ENCODE assay signal across 1 cellular context in the genomic region with DNA sequence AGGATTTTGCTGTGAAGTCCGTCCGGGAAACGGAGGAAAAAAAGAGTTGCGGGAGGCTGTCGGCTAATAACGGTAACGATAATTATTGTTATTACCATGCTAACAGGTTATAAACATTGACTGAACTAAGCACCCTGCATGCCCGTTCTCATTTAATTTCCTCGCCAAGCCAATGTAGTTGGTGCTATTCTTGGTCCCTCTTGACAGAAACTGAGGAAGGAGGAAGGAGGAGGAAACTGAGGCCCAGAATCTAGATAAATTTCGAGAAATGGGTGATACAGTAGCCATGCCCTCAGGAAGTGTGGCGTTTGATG.
TF ChIP-seq lines count a peak whose summit lies in the region.

No MANE protein-coding gene starts in this region.

TF ChIP-seq in HEK293, 187 proteins besides CTCF, POLR2A, EP300 and RAD21 (continued from another document):
- TF ChIP-seq, protein P1, sequence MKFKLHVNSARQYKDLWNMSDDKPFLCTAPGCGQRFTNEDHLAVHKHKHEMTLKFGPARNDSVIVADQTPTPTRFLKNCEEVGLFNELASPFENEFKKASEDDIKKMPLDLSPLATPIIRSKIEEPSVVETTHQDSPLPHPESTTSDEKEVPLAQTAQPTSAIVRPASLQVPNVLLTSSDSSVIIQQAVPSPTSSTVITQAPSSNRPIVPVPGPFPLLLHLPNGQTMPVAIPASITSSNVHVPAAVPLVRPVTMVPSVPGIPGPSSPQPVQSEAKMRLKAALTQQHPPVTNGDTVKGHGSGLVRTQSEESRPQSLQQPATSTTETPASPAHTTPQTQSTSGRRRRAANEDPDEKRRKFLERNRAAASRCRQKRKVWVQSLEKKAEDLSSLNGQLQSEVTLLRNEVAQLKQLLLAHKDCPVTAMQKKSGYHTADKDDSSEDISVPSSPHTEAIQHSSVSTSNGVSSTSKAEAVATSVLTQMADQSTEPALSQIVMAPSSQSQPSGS (tag by site-specific recombination; IDR thresholded peaks at IDR 0.05; ENCODE audit: low read depth) = no peak
- TF ChIP-seq, protein P2, sequence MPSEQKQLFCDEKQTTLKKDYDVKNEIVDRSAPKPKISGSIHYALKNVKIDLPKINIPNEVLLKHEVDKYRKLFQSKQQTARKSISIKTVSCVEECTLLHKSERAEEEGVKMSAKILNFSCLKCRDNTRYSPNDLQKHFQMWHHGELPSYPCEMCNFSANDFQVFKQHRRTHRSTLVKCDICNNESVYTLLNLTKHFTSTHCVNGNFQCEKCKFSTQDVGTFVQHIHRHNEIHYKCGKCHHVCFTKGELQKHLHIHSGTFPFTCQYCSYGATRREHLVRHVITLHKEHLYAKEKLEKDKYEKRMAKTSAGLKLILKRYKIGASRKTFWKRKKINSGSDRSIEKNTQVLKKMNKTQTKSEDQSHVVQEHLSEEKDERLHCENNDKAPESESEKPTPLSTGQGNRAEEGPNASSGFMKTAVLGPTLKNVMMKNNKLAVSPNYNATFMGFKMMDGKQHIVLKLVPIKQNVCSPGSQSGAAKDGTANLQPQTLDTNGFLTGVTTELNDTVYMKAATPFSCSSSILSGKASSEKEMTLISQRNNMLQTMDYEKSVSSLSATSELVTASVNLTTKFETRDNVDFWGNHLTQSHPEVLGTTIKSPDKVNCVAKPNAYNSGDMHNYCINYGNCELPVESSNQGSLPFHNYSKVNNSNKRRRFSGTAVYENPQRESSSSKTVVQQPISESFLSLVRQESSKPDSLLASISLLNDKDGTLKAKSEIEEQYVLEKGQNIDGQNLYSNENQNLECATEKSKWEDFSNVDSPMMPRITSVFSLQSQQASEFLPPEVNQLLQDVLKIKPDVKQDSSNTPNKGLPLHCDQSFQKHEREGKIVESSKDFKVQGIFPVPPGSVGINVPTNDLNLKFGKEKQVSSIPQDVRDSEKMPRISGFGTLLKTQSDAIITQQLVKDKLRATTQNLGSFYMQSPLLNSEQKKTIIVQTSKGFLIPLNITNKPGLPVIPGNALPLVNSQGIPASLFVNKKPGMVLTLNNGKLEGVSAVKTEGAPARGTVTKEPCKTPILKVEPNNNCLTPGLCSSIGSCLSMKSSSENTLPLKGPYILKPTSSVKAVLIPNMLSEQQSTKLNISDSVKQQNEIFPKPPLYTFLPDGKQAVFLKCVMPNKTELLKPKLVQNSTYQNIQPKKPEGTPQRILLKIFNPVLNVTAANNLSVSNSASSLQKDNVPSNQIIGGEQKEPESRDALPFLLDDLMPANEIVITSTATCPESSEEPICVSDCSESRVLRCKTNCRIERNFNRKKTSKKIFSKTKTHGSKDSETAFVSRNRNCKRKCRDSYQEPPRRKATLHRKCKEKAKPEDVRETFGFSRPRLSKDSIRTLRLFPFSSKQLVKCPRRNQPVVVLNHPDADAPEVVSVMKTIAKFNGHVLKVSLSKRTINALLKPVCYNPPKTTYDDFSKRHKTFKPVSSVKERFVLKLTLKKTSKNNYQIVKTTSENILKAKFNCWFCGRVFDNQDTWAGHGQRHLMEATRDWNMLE (tag by site-specific recombination; conservative IDR thresholded peaks at IDR 0.05; ENCODE audit: low read depth) = no peak
- TF ChIP-seq ZNF214 (tag by site-specific recombination; IDR thresholded peaks at IDR 0.05; ENCODE audit: borderline replicate concordance) (no peak), ZNF16 (tag by site-specific recombination; IDR thresholded peaks at IDR 0.05; ENCODE audit: low read depth) (no peak), ZNF157 (tag by site-specific recombination; IDR thresholded peaks at IDR 0.05) (no peak), ZNF623 (tag by site-specific recombination; IDR thresholded peaks at IDR 0.05) (no peak), KLF16 (tag by site-specific recombination; IDR thresholded peaks at IDR 0.05) (0 out of 2 replicates have a peak, but pooled peaks have one; percentile 18), ZFHX2 (tag by site-specific recombination; conservative IDR thresholded peaks at IDR 0.05) (no peak), ZNF548 (tag by site-specific recombination; IDR thresholded peaks at IDR 0.05) (no peak), ZNF501 (tag by site-specific recombination; IDR thresholded peaks at IDR 0.05) (0 out of 2 replicates have a peak, but pooled peaks have one; percentile 3), ZNF366 (tag by site-specific recombination; conservative IDR thresholded peaks at IDR 0.05) (no peak; the same call in 1 of the 2 replicates), ZNF626 (tag by site-specific recombination; IDR thresholded peaks at IDR 0.05) (no peak), ZNF416 (tag by site-specific recombination; IDR thresholded peaks at IDR 0.05) (no peak), ZNF48 (tag by site-specific recombination; IDR thresholded peaks at IDR 0.05) (no peak), ZNF510 (tag by site-specific recombination; IDR thresholded peaks at IDR 0.05; ENCODE audit: insufficient replicate concordance) (no peak), SCRT2 (tag by site-specific recombination; IDR thresholded peaks at IDR 0.05) (peak; percentile 59), ZNF521 (tag by site-specific recombination; IDR thresholded peaks at IDR 0.05) (no peak), ZBTB11 (tag by site-specific recombination; conservative IDR thresholded peaks at IDR 0.05; ENCODE audit: low read depth) (no peak), ZNF174 (tag by site-specific recombination; IDR thresholded peaks at IDR 0.05) (no peak), ZNF324 (tag by site-specific recombination; IDR thresholded peaks at IDR 0.05) (no peak), SP2 (tag by site-specific recombination; IDR thresholded peaks at IDR 0.05) (no peak), ZBTB8A (tag by site-specific recombination; IDR thresholded peaks at IDR 0.05) (no peak)
- TF ChIP-seq, protein P3, sequence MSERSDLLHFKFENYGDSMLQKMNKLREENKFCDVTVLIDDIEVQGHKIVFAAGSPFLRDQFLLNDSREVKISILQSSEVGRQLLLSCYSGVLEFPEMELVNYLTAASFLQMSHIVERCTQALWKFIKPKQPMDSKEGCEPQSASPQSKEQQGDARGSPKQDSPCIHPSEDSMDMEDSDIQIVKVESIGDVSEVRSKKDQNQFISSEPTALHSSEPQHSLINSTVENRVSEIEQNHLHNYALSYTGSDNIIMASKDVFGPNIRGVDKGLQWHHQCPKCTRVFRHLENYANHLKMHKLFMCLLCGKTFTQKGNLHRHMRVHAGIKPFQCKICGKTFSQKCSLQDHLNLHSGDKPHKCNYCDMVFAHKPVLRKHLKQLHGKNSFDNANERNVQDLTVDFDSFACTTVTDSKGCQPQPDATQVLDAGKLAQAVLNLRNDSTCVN (tag by site-specific recombination; optimal IDR thresholded peaks at IDR 0.05) = peak; percentile 4
